Comparison of ENCODE assay signal across 9 cellular contexts in genomic region chr3:125212096-125212508, GRCh38. TPM values are rescaled to one million over a fixed set of nuclear protein-coding genes. Genes with fewer than 3 reads are reported as not detected.
DNase-seq lines count a peak whose midpoint lies in the region; FAIRE-seq and TF ChIP-seq lines count a peak whose summit lies in the region.
"Had no signal": no experiment of that assay in that cellular context is flagged by ENCODE, and none has a peak within 500 bp of the region (broad histone marks: within the 10 kb centered on the region; RNA-seq: fewer than 3 reads in every experiment).

No MANE protein-coding gene starts in this region.

- no peaks in the 10 kb centered on the region for H3K9me3 ChIP-seq in H9 (ENCODE audit: control insufficient read depth, low read depth, low read length)
- no peaks in the 10 kb centered on the region for H3K9me3 ChIP-seq in astrocyte (ENCODE audit: insufficient read depth, low read depth, low read length)
- peaks cover 3% of the 10 kb centered on the region for H3K9me3 ChIP-seq in iPS-18c (ENCODE audit: control insufficient read depth, insufficient read depth, low read length)

- no peak overlapping the region for H3K27ac ChIP-seq in H9 (ENCODE audit: insufficient read length, low read depth, low read length)
- H3K27ac ChIP-seq in astrocyte (ENCODE audit: low read depth, low read length), result no peak overlapping the region
- peak overlapping the region in 15 of 21 experiments; percentile 8 to 80 (median 61) for H3K27ac ChIP-seq in skin epidermis

- no peak overlapping the region for H2BK20ac ChIP-seq in H9 (ENCODE audit: low read depth, low read length, poor library complexity, severe bottlenecking)

- no peaks in the 10 kb centered on the region for H3K79me1 ChIP-seq in H9 (ENCODE audit: insufficient read depth, low read depth, low read length, poor library complexity, severe bottlenecking)

- no peak overlapping the region for H2BK5ac ChIP-seq in H9 (ENCODE audit: insufficient read length, low read length)

- no peak for FAIRE-seq in astrocyte (lab: Jason Lieb, UNC)
- FAIRE-seq: islet of Langerhans had no signal

- no peak overlapping the region for H3K23ac ChIP-seq in H9 (ENCODE audit: insufficient read length, low read depth, low read length)

- H3K4me1 ChIP-seq in H9 (ENCODE audit: insufficient read depth, low read length), result no peaks in the 10 kb centered on the region
- H3K4me1 ChIP-seq in astrocyte (ENCODE audit: insufficient read depth, low read length), result peaks cover 28% of the 10 kb centered on the region

- H3K56ac ChIP-seq in H9 (ENCODE audit: insufficient read length, low read depth, low read length), result no peak overlapping the region

- H3T11ph ChIP-seq in H9 (ENCODE audit: low read length), result no peak overlapping the region

- TF ChIP-seq CTCF in H9 (conservative IDR thresholded peaks at IDR 0.05), result no peak
- TF ChIP-seq CTCF in astrocyte (IDR thresholded peaks at IDR 0.05; ENCODE audit: insufficient read depth, low read depth, low read length), result no peak

- peak; percentile 73 for DNase-seq in H9
- no peak for DNase-seq in astrocyte (ENCODE audit: low read depth)
- DNase-seq in SW 1271 (lab: John Stamatoyannopoulos, UW), result no peak
- no peak for DNase-seq in kidney tubule cell (ENCODE audit: low spot score)
- DNase-seq in NCI-H524 treated with DMSO at 0.1 percent for 48 hours (lab: John Stamatoyannopoulos, UW), result no peak
- DNase-seq in LoVo (ENCODE audit: low spot score), result no peak

- peak overlapping the region; percentile 42 for H3K9ac ChIP-seq in H9 (ENCODE audit: extremely low read depth, insufficient read length, low read length)
- H3K9ac ChIP-seq in astrocyte (ENCODE audit: low read length), result peak overlapping the region; percentile 39

- H3K4me2 ChIP-seq in H9 (ENCODE audit: insufficient read depth, insufficient read length, low read length), result peak overlapping the region; percentile 39
- H3K4me2 ChIP-seq in astrocyte (ENCODE audit: low read length), result peak overlapping the region; percentile 86

- no peak overlapping the region for H2BK15ac ChIP-seq in H9 (ENCODE audit: low read depth, low read length)

- peak overlapping the region; percentile 75 for H3K18ac ChIP-seq in H9 (ENCODE audit: insufficient read length, low read depth, low read length)

- H3K4me1 Mint-ChIP-seq in H9 (peaks cover 24 to 32% of the 10 kb centered on the region in 2 experiments), astrocyte (ENCODE audit: low read depth, unreplicated experiment) (peaks cover 7% of the 10 kb centered on the region)

- no peak overlapping the region for H2AK5ac ChIP-seq in H9 (ENCODE audit: insufficient read length, low read length)

- H3K4me3 Mint-ChIP-seq in H9, result peak overlapping the region; percentile 71 to 81
- peak overlapping the region; percentile 76 for H3K4me3 Mint-ChIP-seq in astrocyte (ENCODE audit: unreplicated experiment)

- no peak overlapping the region for H4K8ac ChIP-seq in H9 (replicated peaks; ENCODE audit: insufficient read length, low read depth, low read length)

- no peak overlapping the region for H2BK12ac ChIP-seq in H9 (ENCODE audit: insufficient read length, low read depth, low read length)

- H4K20me1 ChIP-seq in H9 (ENCODE audit: control insufficient read depth, insufficient read depth, insufficient read length) (no peaks in the 10 kb centered on the region), astrocyte (ENCODE audit: insufficient read depth, low read length) (no peaks in the 10 kb centered on the region)

- H3K79me2 ChIP-seq in H9 (ENCODE audit: insufficient read depth, low read length), result peaks cover 1% of the 10 kb centered on the region; the same call in 1 of the 2 replicates
- H3K79me2 ChIP-seq in astrocyte (ENCODE audit: insufficient read depth, low read length), result no peaks in the 10 kb centered on the region

- H3K23me2 ChIP-seq in H9 (ENCODE audit: insufficient read length, low read depth, low read length, poor library complexity, severe bottlenecking), result peaks cover 6% of the 10 kb centered on the region

- H3K27me3 Mint-ChIP-seq in H9 (ENCODE audit: low read depth), result peaks cover 16% of the 10 kb centered on the region
- H3K27me3 Mint-ChIP-seq in astrocyte (ENCODE audit: low read depth, unreplicated experiment), result peaks cover 17% of the 10 kb centered on the region

- H3K4ac ChIP-seq in H9 (ENCODE audit: low read depth, low read length), result no peak overlapping the region

- H3K4me3 ChIP-seq in astrocyte (ENCODE audit: insufficient read depth, low read depth, low read length), result peak overlapping the region; percentile 52
- H3K4me3 ChIP-seq in iPS-18c (ENCODE audit: insufficient read depth, low read depth, low read length), result peak overlapping the region; percentile 70
- peak overlapping the region; percentile 27 to 62 (median 42) for H3K4me3 ChIP-seq in skin epidermis

- H3K27me3 ChIP-seq in H9 (ENCODE audit: insufficient read depth, low read length), result no peaks in the 10 kb centered on the region
- H3K27me3 ChIP-seq in astrocyte (ENCODE audit: insufficient read depth, low read length), result no peaks in the 10 kb centered on the region

- H2AFZ ChIP-seq in H9 (ENCODE audit: low read length) (no peak overlapping the region), astrocyte (ENCODE audit: low read depth, low read length) (peak overlapping the region; percentile 69)

- H3K27ac Mint-ChIP-seq in H9, result peak overlapping the region in 1 of 3 experiments; percentile 61; a peak in 1 of 7 replicates
- H3K27ac Mint-ChIP-seq in astrocyte (ENCODE audit: unreplicated experiment), result peak overlapping the region; percentile 47

- H3K14ac ChIP-seq in H9 (ENCODE audit: insufficient read depth, low read length), result peak overlapping the region; percentile 71

- H3K9me3 Mint-ChIP-seq in H9, result no peaks in the 10 kb centered on the region
- H3K9me3 Mint-ChIP-seq in astrocyte (ENCODE audit: unreplicated experiment), result no peaks in the 10 kb centered on the region

- H3K36me3 Mint-ChIP-seq in H9 (ENCODE audit: insufficient read depth in 1 of 3, low read depth in 3 of 3) (peaks cover 0 to 6% (median 2%) of the 10 kb centered on the region in 3 experiments; a peak in 6 of 7 replicates), astrocyte (ENCODE audit: low read depth, unreplicated experiment) (no peaks in the 10 kb centered on the region)

- H4K91ac ChIP-seq in H9 (ENCODE audit: insufficient read length, low read depth, low read length), result no peak overlapping the region

- WGBS in H9 (ENCODE audit: extremely low coverage, insufficient read length, low lambda C conversion rate), result no CpG with 5 or more reads among the region's 28 CpGs

- no peak overlapping the region for H4K5ac ChIP-seq in H9 (ENCODE audit: insufficient read length, low read depth, low read length)

- no peak overlapping the region for H2BK120ac ChIP-seq in H9 (ENCODE audit: low read depth, low read length, poor library complexity, severe bottlenecking)

- no peaks in the 10 kb centered on the region for H3K36me3 ChIP-seq in astrocyte (ENCODE audit: insufficient read depth, low read length)

RNA-seq across cellular contexts. Expression of gene SLC12A8, which starts 0.4 kb away (rescaled TPM):
- 8.2 and 9.1 TPM in 2 replicates for total RNA-seq in H9 (2021)
- total RNA-seq in astrocyte, result 4.2 and 4.4 TPM in 2 replicates

Comparison
In these comparisons a context has a peak if more than half of its experiments do, and no peak if none do; other contexts are left out.
1. H3K27ac ChIP-seq: peak in skin epidermis (15 of 21); none in H9 (single experiment) and astrocyte (single experiment).
2. Peak in every context shown above with its lines, with median percentiles within 50 percentile points of each other: H3K4me3 ChIP-seq.